Comparison of ENCODE assay signal across 16 cellular contexts in genomic region chr16:78816499-78817441, GRCh38.
A peak's percentile ranks its signal among the peaks of the same experiment; 100 is the strongest.
DNase-seq lines count a peak whose midpoint lies in the region; TF ChIP-seq lines count a peak whose summit lies in the region.
"Had no signal": no experiment of that assay in that cellular context is flagged by ENCODE, and none has a peak within 500 bp of the region (broad histone marks: within the 10 kb centered on the region; RNA-seq: fewer than 3 reads in every experiment).

No MANE protein-coding gene starts in this region.

- peak; percentile 93 for DNase-seq in fibroblast of villous mesenchyme (ENCODE audit: low read depth)
- peak; percentile 44 for DNase-seq in mucosa of gallbladder (ENCODE audit: low spot score)
- DNase-seq in suprapubic skin (ENCODE audit: low spot score in 2 of 2) = peak in 1 of 2 donors; percentile 72
- DNase-seq in NCI-H748 (lab: John Stamatoyannopoulos, UW; ENCODE audit: unreplicated experiment) = no peak
- DNase-seq in RWPE1 (ENCODE audit: low spot score) = no peak
- DNase-seq in Calu3 = no peak
- DNase-seq in hypothalamus (lab: John Stamatoyannopoulos, UW) = no peak
- DNase-seq: activated naive CD4-positive, alpha-beta T cell treated with anti-CD3 and anti-CD28 coated beads, Interleukin-2, amount 10 ng/mL, durations not matched to agents 7 days and 5 days; caudate nucleus; glutamatergic neuron; naive thymus-derived CD8-positive, alpha-beta T cell; NCI-H2107; RPMI8226; stimulated activated CD4-positive, alpha-beta T cell treated with anti-CD3 and anti-CD28 coated beads, Interleukin-4, amount 100 ng/mL, for 4 hours had no signal

- CTCF ChIA-PET in RWPE1 (lab: Yijun Ruan, JAX) (interaction anchor here (0.6 to 0.7 kb wide), 3 partner anchors 295 to 799 kb away, joined by 3 read pairs; no protein-coding TSS in a partner anchor), Calu3 (lab: Charles Lee) (no interaction called here)

- BruUV-seq in Calu3 (replicated peaks; lab: Mats Ljungman, UMichigan) = no TSS peak

- TF ChIP-seq CTCF in brain (conservative IDR thresholded peaks at IDR 0.05) = no peak
- TF ChIP-seq CTCF in fibroblast of villous mesenchyme (IDR thresholded peaks at IDR 0.05; ENCODE audit: insufficient read depth, low read depth, low read length) = no peak
- no peak for TF ChIP-seq CTCF in suprapubic skin (IDR thresholded peaks at IDR 0.05)
- TF ChIP-seq CTCF in RWPE1 (conservative IDR thresholded peaks at IDR 0.05; ENCODE audit: low read depth) = no peak
- no peak for TF ChIP-seq CTCF in Calu3 (IDR thresholded peaks at IDR 0.05; ENCODE audit: unreplicated experiment)

- H3K27me3 ChIP-seq in suprapubic skin = no peaks in the 10 kb centered on the region

- POLR2A ChIA-PET in RWPE1 (lab: Yijun Ruan, JAX; ENCODE audit: low non-redundant PET) = no interaction called here

- no peaks in the 10 kb centered on the region for H3K9me3 Mint-ChIP-seq in brain
- peaks cover 22% of the 10 kb centered on the region for H3K9me3 Mint-ChIP-seq in Calu3 (ENCODE audit: low read depth, unreplicated experiment)

- no peaks in the 10 kb centered on the region for H3K36me3 Mint-ChIP-seq in brain
- H3K36me3 Mint-ChIP-seq in Calu3 (ENCODE audit: insufficient read depth, unreplicated experiment) = no peaks in the 10 kb centered on the region
- H3K36me3 Mint-ChIP-seq: activated naive CD4-positive, alpha-beta T cell treated with anti-CD3 and anti-CD28 coated beads, Interleukin-2, amount 10 ng/mL, durations not matched to agents 7 days and 5 days; CD14-positive monocyte had no signal

- H3K27ac ChIP-seq in suprapubic skin (peak overlapping the region; percentile 33), RWPE1 (no peak overlapping the region)

- 18% methylated on average over 2 of the region's 2 CpGs for WGBS in suprapubic skin

- H3K9me3 ChIP-seq in suprapubic skin = no peaks in the 10 kb centered on the region

- no peak for TF ChIP-seq EP300 in suprapubic skin (IDR thresholded peaks at IDR 0.05)

- H3K27me3 Mint-ChIP-seq in brain = peaks cover 4% of the 10 kb centered on the region
- no peaks in the 10 kb centered on the region for H3K27me3 Mint-ChIP-seq in Calu3 (ENCODE audit: unreplicated experiment)
- H3K27me3 Mint-ChIP-seq: activated naive CD4-positive, alpha-beta T cell treated with anti-CD3 and anti-CD28 coated beads, Interleukin-2, amount 10 ng/mL, durations not matched to agents 7 days and 5 days; naive thymus-derived CD8-positive, alpha-beta T cell had no signal

- H3K4me3 ChIP-seq in fibroblast of villous mesenchyme (ENCODE audit: low read depth, low read length) (no peak overlapping the region), suprapubic skin (no peak overlapping the region)

- intact Hi-C loops in Calu3 (cut with micrococcal nuclease; ENCODE audit: unreplicated experiment) = no loop called here

- no peak for TF ChIP-seq POLR2A in suprapubic skin (IDR thresholded peaks at IDR 0.05)

- H3K4me1 Mint-ChIP-seq in brain (peaks cover 36% of the 10 kb centered on the region), Calu3 (ENCODE audit: low read depth, unreplicated experiment) (no peaks in the 10 kb centered on the region)
- H3K4me1 Mint-ChIP-seq: activated naive CD4-positive, alpha-beta T cell treated with anti-CD3 and anti-CD28 coated beads, Interleukin-2, amount 10 ng/mL, durations not matched to agents 7 days and 5 days; CD14-positive monocyte had no signal

- H3K36me3 ChIP-seq in suprapubic skin = no peaks in the 10 kb centered on the region

- H3K27ac Mint-ChIP-seq in brain (peak overlapping the region in 4 of 5 experiments; percentile 10 to 65 (median 44)), Calu3 (ENCODE audit: unreplicated experiment) (no peak overlapping the region)
- H3K27ac Mint-ChIP-seq: activated naive CD4-positive, alpha-beta T cell treated with anti-CD3 and anti-CD28 coated beads, Interleukin-2, amount 10 ng/mL, durations not matched to agents 7 days and 5 days; CD14-positive monocyte; naive thymus-derived CD8-positive, alpha-beta T cell had no signal

- peak overlapping the region in 1 of 5 experiments; percentile 41 for H3K4me3 Mint-ChIP-seq in brain
- H3K4me3 Mint-ChIP-seq in Calu3 (ENCODE audit: low read depth, unreplicated experiment) = no peak overlapping the region
- H3K4me3 Mint-ChIP-seq: activated naive CD4-positive, alpha-beta T cell treated with anti-CD3 and anti-CD28 coated beads, Interleukin-2, amount 10 ng/mL, durations not matched to agents 7 days and 5 days; CD14-positive monocyte; naive thymus-derived CD8-positive, alpha-beta T cell had no signal

- H3K4me1 ChIP-seq in suprapubic skin = peaks cover 30% of the 10 kb centered on the region

Comparison
In these comparisons a context has a peak if more than half of its experiments do, and no peak if none do; other contexts are left out.
1. DNase-seq: peak in fibroblast of villous mesenchyme (single experiment) and mucosa of gallbladder (single experiment); none in NCI-H748 (single experiment), RWPE1 (single experiment), Calu3 (single experiment) and hypothalamus (0 of 51).